Comparison of ENCODE assay signal across 8 cellular contexts in genomic region chr7:1159933-1160664, GRCh38. TPM values are rescaled to one million over a fixed set of nuclear protein-coding genes. Genes with fewer than 3 reads are reported as not detected.
DNase-seq lines count a peak whose midpoint lies in the region; ATAC-seq and TF ChIP-seq lines count a peak whose summit lies in the region.

Gene ZFAND2A, minus strand, starts transcription at chr7:1160196. Its CDS starts 1,984 bp downstream, at chr7:1158212.

- H3K27ac ChIP-seq in KMS-11 (peak within 1 kb of the TSS; percentile 81), Panc1 (ENCODE audit: low read length) (peak within 1 kb of the TSS; percentile 96), esophagus (ENCODE audit: low read depth in 2 of 2, low read length in 1 of 2) (peak within 1 kb of the TSS; percentile 90 to 96), muscle layer of colon (ENCODE audit: low read depth, low read length) (peak within 1 kb of the TSS; percentile 93)

- H3K9ac ChIP-seq in KMS-11, result peak within 1 kb of the TSS; percentile 95
- H3K9ac ChIP-seq in muscle layer of colon (ENCODE audit: low read length), result peak within 1 kb of the TSS; percentile 90

- H4K20me1 ChIP-seq in KMS-11 (ENCODE audit: insufficient read depth), result no peaks in the 10 kb centered on the region

- intact Hi-C loops in Panc1 (cut with micrococcal nuclease; ENCODE audit: unreplicated experiment), result no loop called here

- TF ChIP-seq CTCF in KMS-11 (conservative IDR thresholded peaks at IDR 0.05; ENCODE audit: low read depth, low read length), result no peak
- no peak for TF ChIP-seq CTCF in Panc1 (IDR thresholded peaks at IDR 0.05)

- no TSS peak for BruUV-seq in Panc1 (replicated peaks; lab: Mats Ljungman, UMichigan)

- no peaks in the 10 kb centered on the region for H3K9me3 ChIP-seq in Panc1 (ENCODE audit: control insufficient read depth, insufficient read depth, low read depth, low read length)
- H3K9me3 ChIP-seq in esophagus (ENCODE audit: control insufficient read depth in 2 of 2, insufficient read depth in 1 of 2, low read depth in 1 of 2, low read length in 1 of 2), result no peaks in the 10 kb centered on the region
- no peaks in the 10 kb centered on the region for H3K9me3 ChIP-seq in muscle layer of colon (ENCODE audit: low read length)

- H3K79me2 ChIP-seq in KMS-11 (ENCODE audit: insufficient read depth, low read depth), result peaks cover 39% of the 10 kb centered on the region

- in situ Hi-C loops in Panc1 (cut with HindIII; ENCODE audit: low pct_unique_long_range_greater_than_20kb, low sequenced_read_pairs), result no loop called here

- no peaks in the 10 kb centered on the region for H3K27me3 Mint-ChIP-seq in activated T-cell treated with anti-CD3 and anti-CD28 coated beads, Interleukin-2, amount 50 U/mL, for 4 hours (ENCODE audit: low read depth)

- H3K9me3 Mint-ChIP-seq in activated T-cell treated with anti-CD3 and anti-CD28 coated beads, Interleukin-2, amount 50 U/mL, for 4 hours, result no peaks in the 10 kb centered on the region

- H3K4me1 ChIP-seq in KMS-11 (ENCODE audit: low read depth, poor library complexity, severe bottlenecking), result peaks cover 16% of the 10 kb centered on the region
- H3K4me1 ChIP-seq in Panc1 (ENCODE audit: control insufficient read depth, insufficient read depth, low read length), result peaks cover 23% of the 10 kb centered on the region
- H3K4me1 ChIP-seq in esophagus (ENCODE audit: control insufficient read depth in 2 of 2, insufficient read depth in 2 of 2, low read length in 1 of 2), result peaks cover 0 to 7% of the 10 kb centered on the region in 2 donors
- peaks cover 15% of the 10 kb centered on the region for H3K4me1 ChIP-seq in muscle layer of colon (ENCODE audit: insufficient read depth, low read length)

- H3K4me3 ChIP-seq in KMS-11 (IDR thresholded peaks at IDR 0.05; ENCODE audit: insufficient read depth, low read depth, low read length) (no peak within 1 kb of the TSS), Panc1 (ENCODE audit: low read depth in 2 of 2, low read length in 2 of 2) (peak within 1 kb of the TSS; percentile 65 to 79), esophagus (ENCODE audit: low read depth in 1 of 2, low read length in 2 of 2) (peak within 1 kb of the TSS; percentile 91 to 100), muscle layer of colon (ENCODE audit: low read depth in 1 of 2, low read length in 2 of 2) (peak within 1 kb of the TSS; percentile 90 to 94)

- peak within 1 kb of the TSS; percentile 93 for H3K4me3 Mint-ChIP-seq in activated T-cell treated with anti-CD3 and anti-CD28 coated beads, Interleukin-2, amount 50 U/mL, for 4 hours

- H3K4me1 Mint-ChIP-seq in activated T-cell treated with anti-CD3 and anti-CD28 coated beads, Interleukin-2, amount 50 U/mL, for 4 hours (ENCODE audit: low read depth), result peaks cover 29% of the 10 kb centered on the region

- H2AFZ ChIP-seq in KMS-11 (ENCODE audit: low read depth), result peak within 1 kb of the TSS; percentile 73

- no peaks in the 10 kb centered on the region for H3K27me3 ChIP-seq in KMS-11 (ENCODE audit: insufficient read depth, low read depth)
- H3K27me3 ChIP-seq in Panc1 (ENCODE audit: control insufficient read depth, insufficient read depth, low read length), result no peaks in the 10 kb centered on the region
- H3K27me3 ChIP-seq in esophagus (ENCODE audit: control insufficient read depth in 1 of 2, insufficient read depth in 2 of 2, low read length in 2 of 2), result no peaks in the 10 kb centered on the region
- no peaks in the 10 kb centered on the region for H3K27me3 ChIP-seq in muscle layer of colon (ENCODE audit: control insufficient read depth in 1 of 2, insufficient read depth in 2 of 2, low read length in 2 of 2)

- H3K4me2 ChIP-seq in KMS-11, result peak within 1 kb of the TSS; percentile 99

- peak; percentile 92 for DNase-seq in DMS79 (lab: John Stamatoyannopoulos, UW)
- DNase-seq in Panc1 (ENCODE audit: low read depth, low spot score), result peak; percentile 81
- peak; percentile 98 for DNase-seq in activated T-cell treated with anti-CD3 and anti-CD28 coated beads, Interleukin-2, amount 50 U/mL, for 4 hours
- DNase-seq in stimulated activated CD8-positive, alpha-beta memory T cell treated with anti-CD3 and anti-CD28 coated beads, Interleukin-7, amount 100 ng/mL, for 1 hour (ENCODE audit: low read depth in 2 of 2), result peak; percentile 97 to 98

- peak; percentile 92 for ATAC-seq in GM21737 (IDR thresholded peaks at IDR 0.05; ENCODE audit: unreplicated experiment)
- peak; percentile 97 for ATAC-seq in Panc1
- peak; percentile 98 for ATAC-seq in activated T-cell treated with anti-CD3 and anti-CD28 coated beads, Interleukin-2, amount 50 U/mL, for 4 hours

- H3K36me3 Mint-ChIP-seq in activated T-cell treated with anti-CD3 and anti-CD28 coated beads, Interleukin-2, amount 50 U/mL, for 4 hours (ENCODE audit: insufficient read depth), result peaks cover 14% of the 10 kb centered on the region

- POLR2A ChIA-PET in Panc1 (lab: Charles Lee), result interaction anchor here (2.0 kb wide), 1 partner anchor 22 kb away, joined by 6 read pairs; a partner anchor contains a TSS

- WGBS in esophagus, 2 donors, result 0% methylated on average over 71 to 80 of the region's 80 CpGs

- H3K36me3 ChIP-seq in KMS-11 (ENCODE audit: insufficient read depth), result peaks cover 10% of the 10 kb centered on the region; the same call in 1 of the 2 replicates
- peaks cover 14% of the 10 kb centered on the region for H3K36me3 ChIP-seq in Panc1 (ENCODE audit: control insufficient read depth, insufficient read depth, low read length)
- H3K36me3 ChIP-seq in esophagus (ENCODE audit: control insufficient read depth in 2 of 2, insufficient read depth in 2 of 2, low read length in 1 of 2), result peaks cover 0 to 15% of the 10 kb centered on the region in 2 donors
- peaks cover 25% of the 10 kb centered on the region for H3K36me3 ChIP-seq in muscle layer of colon (ENCODE audit: insufficient read depth, low read length)

- CTCF ChIA-PET in Panc1 (lab: Charles Lee), result no interaction called here

RNA-seq across cellular contexts. Expression of gene ZFAND2A, which starts in this region (rescaled TPM):
- 24.1 TPM for total RNA-seq in Panc1 (2021; ENCODE audit: unreplicated experiment)
- 23.0 TPM for polyA plus RNA-seq in Panc1 (2012; ENCODE audit: insufficient read length)
- 10 to 100 TPM; 19.3 to 25.0 (median 22.3) TPM for total RNA-seq in activated T-cell treated with anti-CD3 and anti-CD28 coated beads, Interleukin-2, amount 50 U/mL, for 4 hours
- polyA plus RNA-seq in esophagus, result 10 to 100 TPM; 24.8 to 38.1 TPM
